Comparison of ENCODE assay signal across 8 cellular contexts in the genomic region with DNA sequence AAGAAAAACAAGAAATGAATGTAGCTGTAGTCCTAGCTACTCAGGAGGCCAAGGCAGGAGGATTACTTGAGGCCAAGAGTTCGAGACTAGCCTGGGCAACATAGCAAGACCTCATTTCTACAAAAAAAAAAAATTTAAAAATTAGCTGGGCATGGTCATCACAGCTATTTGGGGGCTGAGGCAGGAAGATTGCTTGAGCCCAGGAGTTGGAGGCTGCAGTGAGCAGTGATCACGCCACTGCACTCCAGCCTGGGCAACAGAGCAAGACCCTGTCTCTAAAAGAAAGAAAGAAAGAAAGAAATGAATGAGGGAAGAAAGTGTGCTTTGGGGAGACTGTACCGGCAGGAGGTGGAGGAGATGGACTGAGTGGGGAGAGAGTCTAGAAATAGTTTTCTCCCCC. TPM values are rescaled to one million over a fixed set of nuclear protein-coding genes. Genes with fewer than 3 reads are reported as not detected.
DNase-seq lines count a peak whose midpoint lies in the region; ATAC-seq and TF ChIP-seq lines count a peak whose summit lies in the region.
"Not testable (repeated sequence)": the region's sequence is repeated elsewhere in the genome, so short reads cannot be mapped to it uniquely, and the experiment has no call there.

No MANE protein-coding gene starts in this region.

- not testable (repeated sequence) for H4K20me1 ChIP-seq in smooth muscle cell (ENCODE audit: low read depth)

- 77 to 86% (median 81%) methylated on average over 3 of the region's 3 CpGs for WGBS in heart left ventricle, 4 donors
- WGBS in smooth muscle cell (ENCODE audit: low lambda C conversion rate) = 92% methylated on average over 3 of the region's 3 CpGs

- H3K9me3 ChIP-seq in heart left ventricle; smooth muscle cell (replicated peaks; ENCODE audit: low read depth); uterus: not testable (repeated sequence)

- ATAC-seq in heart left ventricle = not testable (repeated sequence)

- H3K36me3 Mint-ChIP-seq in activated T-helper 2 cell treated with anti-CD3 and anti-CD28 coated beads, Interferon-gamma antibody, Interleukin-2, Interleukin-4, amounts not matched to agents 10 μg/mL and 5 μg/mL and 100 μg/mL, durations not matched to agents 14 hours and 24 hours and 36 hours (ENCODE audit: low read depth); nephron (ENCODE audit: low read depth): not testable (repeated sequence)

- peaks cover 16% of the 10 kb centered on the region for H3K4me1 Mint-ChIP-seq in activated T-helper 2 cell treated with anti-CD3 and anti-CD28 coated beads, Interferon-gamma antibody, Interleukin-2, Interleukin-4, amounts not matched to agents 10 μg/mL and 5 μg/mL and 100 μg/mL, durations not matched to agents 14 hours and 24 hours and 36 hours (ENCODE audit: low read depth)
- peaks cover 36% of the 10 kb centered on the region for H3K4me1 Mint-ChIP-seq in nephron

- peak overlapping the region; percentile 8 for H2AFZ ChIP-seq in smooth muscle cell (ENCODE audit: low read depth)

- H3K4me3 Mint-ChIP-seq in activated T-helper 2 cell treated with anti-CD3 and anti-CD28 coated beads, Interferon-gamma antibody, Interleukin-2, Interleukin-4, amounts not matched to agents 10 μg/mL and 5 μg/mL and 100 μg/mL, durations not matched to agents 14 hours and 24 hours and 36 hours (ENCODE audit: low read depth) = not testable (repeated sequence)
- H3K4me3 Mint-ChIP-seq in nephron = peak overlapping the region in 2 of 3 experiments; percentile 52 to 66

- TF ChIP-seq CTCF in HFF-Myc (IDR thresholded peaks at IDR 0.05; ENCODE audit: low read depth, low read length, missing control alignments); RWPE1 (conservative IDR thresholded peaks at IDR 0.05; ENCODE audit: low read depth); coronary artery (IDR thresholded peaks at IDR 0.05); heart left ventricle (IDR thresholded peaks at IDR 0.05); nephron (IDR thresholded peaks at IDR 0.05; ENCODE audit: unreplicated experiment in 3 of 3); smooth muscle cell (IDR thresholded peaks at IDR 0.05; ENCODE audit: borderline replicate concordance, insufficient read depth, poor library complexity, severe bottlenecking); uterus (IDR thresholded peaks at IDR 0.05): not testable (repeated sequence)

- H3K9ac ChIP-seq in smooth muscle cell (ENCODE audit: low read depth) = not testable (repeated sequence)

- peaks cover 0 to 45% (median 32%) of the 10 kb centered on the region in 12 donors for H3K4me1 ChIP-seq in heart left ventricle
- peaks cover 19% of the 10 kb centered on the region for H3K4me1 ChIP-seq in smooth muscle cell (ENCODE audit: low read depth)
- H3K4me1 ChIP-seq in uterus = not testable (repeated sequence)

- peak overlapping the region; percentile 75 for H3K4me2 ChIP-seq in smooth muscle cell

- H3K9me3 Mint-ChIP-seq in activated T-helper 2 cell treated with anti-CD3 and anti-CD28 coated beads, Interferon-gamma antibody, Interleukin-2, Interleukin-4, amounts not matched to agents 10 μg/mL and 5 μg/mL and 100 μg/mL, durations not matched to agents 14 hours and 24 hours and 36 hours; nephron: not testable (repeated sequence)

- H3K27me3 ChIP-seq in heart left ventricle; smooth muscle cell (ENCODE audit: low read depth); uterus: not testable (repeated sequence)

- intact Hi-C loops in activated T-helper 2 cell treated with anti-CD3 and anti-CD28 coated beads, Interferon-gamma antibody, Interleukin-2, Interleukin-4, amounts not matched to agents 10 μg/mL and 5 μg/mL and 100 μg/mL, durations not matched to agents 14 hours and 24 hours and 36 hours (cut with micrococcal nuclease) = loop anchor here (2.0 kb wide), 1 partner anchor 73 kb away; no protein-coding TSS in a partner anchor
- intact Hi-C loops in heart left ventricle (cut with DNase I) = loop anchor here in 1 of 10 donors (5.0 kb wide), 1 partner anchor 46 kb away; no protein-coding TSS in a partner anchor
- intact Hi-C loops in uterus (cut with DNase I; ENCODE audit: low total_unique reads) = not testable (repeated sequence)

- H3K27ac ChIP-seq in RWPE1 (peak overlapping the region; percentile 99), coronary artery (peak overlapping the region; percentile 82 to 95), heart left ventricle (peak overlapping the region; percentile 55 to 92 (median 84)), smooth muscle cell (ENCODE audit: low read depth) (peak overlapping the region; percentile 85), uterus (peak overlapping the region; percentile 88 to 94)

- CTCF ChIA-PET in RWPE1 (lab: Yijun Ruan, JAX) = interaction anchor here (0.7 to 1.3 kb wide), 2 partner anchors 56 to 300 kb away, joined by 3 to 4 read pairs; no protein-coding TSS in a partner anchor

- H3K79me2 ChIP-seq in smooth muscle cell (ENCODE audit: low read depth) = not testable (repeated sequence)

- not testable (repeated sequence) for H3F3A ChIP-seq in smooth muscle cell (ENCODE audit: low read depth)

- POLR2A ChIA-PET in RWPE1 (lab: Yijun Ruan, JAX; ENCODE audit: low non-redundant PET) = interaction anchor here (0.7 to 1.1 kb wide), 2 partner anchors 31 to 69 kb away, joined by 3 read pairs; no protein-coding TSS in a partner anchor

- DNase-seq in HFF-Myc (ENCODE audit: extremely low read depth, low read depth); RWPE1 (ENCODE audit: low spot score); activated T-helper 2 cell treated with anti-CD3 and anti-CD28 coated beads, Interferon-gamma antibody, Interleukin-2, Interleukin-4, amounts not matched to agents 10 μg/mL and 5 μg/mL and 100 μg/mL, durations not matched to agents 14 hours and 24 hours and 36 hours (ENCODE audit: low spot score); coronary artery (ENCODE audit: low spot score); heart left ventricle; smooth muscle cell (lab: John Stamatoyannopoulos, UW; ENCODE audit: unreplicated experiment); uterus: not testable (repeated sequence)

- H3K36me3 ChIP-seq in heart left ventricle; smooth muscle cell (ENCODE audit: low read depth); uterus: not testable (repeated sequence)

- not testable (repeated sequence) for TF ChIP-seq POLR2A in heart left ventricle (IDR thresholded peaks at IDR 0.05); uterus (IDR thresholded peaks at IDR 0.05)

- peak overlapping the region; percentile 90 for H3K27ac Mint-ChIP-seq in activated T-helper 2 cell treated with anti-CD3 and anti-CD28 coated beads, Interferon-gamma antibody, Interleukin-2, Interleukin-4, amounts not matched to agents 10 μg/mL and 5 μg/mL and 100 μg/mL, durations not matched to agents 14 hours and 24 hours and 36 hours
- peak overlapping the region; percentile 90 to 99 (median 98) for H3K27ac Mint-ChIP-seq in nephron

- H3K27me3 Mint-ChIP-seq in activated T-helper 2 cell treated with anti-CD3 and anti-CD28 coated beads, Interferon-gamma antibody, Interleukin-2, Interleukin-4, amounts not matched to agents 10 μg/mL and 5 μg/mL and 100 μg/mL, durations not matched to agents 14 hours and 24 hours and 36 hours (ENCODE audit: low read depth); nephron (ENCODE audit: low read depth): not testable (repeated sequence)

- H3K4me3 ChIP-seq in HFF-Myc (replicated peaks; ENCODE audit: low read depth, low read length) = peak overlapping the region; percentile 25; the same call in 1 of the 2 replicates
- not testable (repeated sequence) for H3K4me3 ChIP-seq in coronary artery, smooth muscle cell, uterus
- H3K4me3 ChIP-seq in heart left ventricle = peak overlapping the region in 5 of 12 donors; percentile 9 to 33 (median 18)

RNA-seq across cellular contexts. Expression of gene YWHAG, which starts 5.0 kb away (rescaled TPM):
- 184 and 189 TPM in 2 replicates for total RNA-seq in activated T-helper 2 cell treated with anti-CD3 and anti-CD28 coated beads, Interferon-gamma antibody, Interleukin-2, Interleukin-4, amounts not matched to agents 10 μg/mL and 5 μg/mL and 100 μg/mL, durations not matched to agents 14 hours and 24 hours and 36 hours
- 100 to 1,000 TPM; 141 to 282 (median 196) TPM for total RNA-seq in heart left ventricle
- polyA plus RNA-seq in heart left ventricle = 100 to 1,000 TPM in 1 of 2 donors, 10 to 100 TPM in 1; 85.5 to 186 TPM
- 132 and 142 TPM in 2 replicates for total RNA-seq in smooth muscle cell
- polyA plus RNA-seq in smooth muscle cell = 17.6 and 21.1 TPM in 2 replicates
- 100 to 1,000 TPM in 1 of 4 donors, 10 to 100 TPM in 3; 17.9 to 109 (median 50.4) TPM for total RNA-seq in uterus

RNA-seq across cellular contexts. Expression of gene SSC4D, which starts 45.7 kb away (rescaled TPM):
- total RNA-seq in activated T-helper 2 cell treated with anti-CD3 and anti-CD28 coated beads, Interferon-gamma antibody, Interleukin-2, Interleukin-4, amounts not matched to agents 10 μg/mL and 5 μg/mL and 100 μg/mL, durations not matched to agents 14 hours and 24 hours and 36 hours = 0.71 and 0.78 TPM in 2 replicates
- total RNA-seq in heart left ventricle (1 to 10 TPM in 1 of 9 donors, under 1 TPM in 8; 0.23 to 1.2 (median 0.67) TPM), smooth muscle cell (2.3 and 3.7 TPM in 2 replicates), uterus (1 to 10 TPM in 1 of 4 donors, under 1 TPM in 1, not detected in 2; 0.37 to 1.0 TPM)
- polyA plus RNA-seq in heart left ventricle (1 to 10 TPM; 1.1 to 1.6 TPM), smooth muscle cell (2.2 and 7.1 TPM in 2 replicates)
